9 cellular contexts compared by ENCODE assay signal in genomic region chr12:94174576-94174975, GRCh38. TPM values are rescaled to one million over a fixed set of nuclear protein-coding genes. Genes with fewer than 3 reads are reported as not detected.
A peak's percentile ranks its signal among the peaks of the same experiment; 100 is the strongest.
DNase-seq lines count a peak whose midpoint lies in the region; ATAC-seq and TF ChIP-seq lines count a peak whose summit lies in the region.
"Had no signal": no experiment of that assay in that cellular context is flagged by ENCODE, and none has a peak within 500 bp of the region (broad histone marks: within the 10 kb centered on the region; RNA-seq: fewer than 3 reads in every experiment).

No MANE protein-coding gene starts in this region.

- no peaks in the 10 kb centered on the region for H3K9me2 ChIP-seq in hepatocyte (replicated peaks; ENCODE audit: insufficient read depth)
- H3K9me2 ChIP-seq in GM23338 (ENCODE audit: insufficient read depth), result no peaks in the 10 kb centered on the region

- H3K27me3 ChIP-seq in hepatocyte (no peaks in the 10 kb centered on the region), GM23338 (ENCODE audit: insufficient read depth) (peaks cover 83% of the 10 kb centered on the region)

- H3K27ac ChIP-seq in hepatocyte (peak overlapping the region; percentile 69), GM23338 (ENCODE audit: low read depth) (no peak overlapping the region)

- H3K9me3 ChIP-seq in T-helper 17 cell (ENCODE audit: control insufficient read depth, low read length, poor library complexity, severe bottlenecking) (no peaks in the 10 kb centered on the region), hepatocyte (ENCODE audit: low read depth) (no peaks in the 10 kb centered on the region)

- no peaks in the 10 kb centered on the region for H3K79me2 ChIP-seq in hepatocyte
- no peaks in the 10 kb centered on the region for H3K79me2 ChIP-seq in GM23338 (replicated peaks; ENCODE audit: insufficient read depth)

- H3K4me1 Mint-ChIP-seq in T-helper 17 cell, result peaks cover 43% of the 10 kb centered on the region
- peaks cover 7% of the 10 kb centered on the region; the same call in 2 of the 3 replicates for H3K4me1 Mint-ChIP-seq in GM23338

- peaks cover 4% of the 10 kb centered on the region for H3K9me3 Mint-ChIP-seq in GM23338

- H2AFZ ChIP-seq in hepatocyte (no peak overlapping the region), GM23338 (no peak overlapping the region)

- H3K4me1 ChIP-seq in hepatocyte (ENCODE audit: insufficient read depth), result peaks cover 24% of the 10 kb centered on the region
- peaks cover 6% of the 10 kb centered on the region; the same call in 1 of the 2 replicates for H3K4me1 ChIP-seq in GM23338 (ENCODE audit: insufficient read depth)

- peaks cover 9% of the 10 kb centered on the region for H3K36me3 Mint-ChIP-seq in T-helper 17 cell (ENCODE audit: low read depth)
- H3K36me3 Mint-ChIP-seq in GM23338 (ENCODE audit: low read depth), result no peaks in the 10 kb centered on the region

- H3K4me3 Mint-ChIP-seq in T-helper 17 cell (peak overlapping the region; percentile 45), GM23338 (no peak overlapping the region)

- H3K27ac Mint-ChIP-seq in T-helper 17 cell (no peak overlapping the region), GM23338 (no peak overlapping the region)

- H3K36me3 ChIP-seq in hepatocyte (replicated peaks; ENCODE audit: insufficient read depth, low read depth), result no peaks in the 10 kb centered on the region
- no peaks in the 10 kb centered on the region for H3K36me3 ChIP-seq in GM23338 (ENCODE audit: insufficient read depth)

- no peaks in the 10 kb centered on the region for H4K20me1 ChIP-seq in hepatocyte (ENCODE audit: insufficient read depth, poor library complexity, severe bottlenecking)
- H4K20me1 ChIP-seq in GM23338 (replicated peaks; ENCODE audit: insufficient read depth), result peaks cover 11% of the 10 kb centered on the region; the same call in 1 of the 2 replicates

- TF ChIP-seq CTCF in hepatocyte (IDR thresholded peaks at IDR 0.05; ENCODE audit: poor library complexity) (no peak), GM23338 (conservative IDR thresholded peaks at IDR 0.05; ENCODE audit: low read depth in 2 of 2) (no peak)

- 89% methylated on average over 1 of the region's 1 CpG for WGBS in hepatocyte (ENCODE audit: low lambda C conversion rate, missing lambda C conversion rate)

- ATAC-seq in HG02759 (IDR thresholded peaks at IDR 0.05; ENCODE audit: unreplicated experiment), result peak; percentile 39
- ATAC-seq in T-helper 17 cell, result peak; percentile 54
- no peak for ATAC-seq in GM23338
- no peak for ATAC-seq in GM19467 (IDR thresholded peaks at IDR 0.05; ENCODE audit: unreplicated experiment)
- ATAC-seq in GM21526 (IDR thresholded peaks at IDR 0.05; ENCODE audit: low FRiP score, unreplicated experiment), result no peak

- DNase-seq in GDM1 (lab: John Stamatoyannopoulos, UW) (peak; percentile 76), T-helper 17 cell (no peak), hepatocyte (ENCODE audit: low spot score) (no peak), GM23338 (ENCODE audit: low spot score) (no peak), anterior cingulate cortex (lab: John Stamatoyannopoulos, UW) (no peak)
- DNase-seq: NCI-H1930 had no signal

- H3K27me3 Mint-ChIP-seq in T-helper 17 cell (no peaks in the 10 kb centered on the region), GM23338 (ENCODE audit: insufficient read depth, low read depth, poor library complexity) (peaks cover 45% of the 10 kb centered on the region)

- H3F3A ChIP-seq in GM23338 (replicated peaks; ENCODE audit: low read depth), result no peaks in the 10 kb centered on the region

- H3K4me2 ChIP-seq in hepatocyte (no peak overlapping the region), GM23338 (no peak overlapping the region)

- no peak overlapping the region for H3K4me3 ChIP-seq in hepatocyte
- H3K4me3 ChIP-seq in GM23338, result no peak overlapping the region

TF ChIP-seq in GM23338, 12 proteins besides CTCF, POLR2A, EP300 and RAD21:
- TF ChIP-seq EZH2 (IDR thresholded peaks at IDR 0.05; ENCODE audit: low read depth, unreplicated experiment) (no peak), ETS1 (IDR thresholded peaks at IDR 0.05) (no peak), JUNB (IDR thresholded peaks at IDR 0.05; ENCODE audit: unreplicated experiment) (no peak), CREB1 (CRISPR knock-in tag; IDR thresholded peaks at IDR 0.05; ENCODE audit: low read depth) (no peak)

RNA-seq across cellular contexts. Expression of gene PLXNC1, which starts 26.2 kb away (rescaled TPM):
- 10 to 100 TPM; 26.5 to 30.6 TPM for total RNA-seq in T-helper 17 cell
- total RNA-seq in hepatocyte, result 17.8 and 23.2 TPM in 2 replicates
- polyA plus RNA-seq in hepatocyte, result 6.7 and 7.1 TPM in 2 replicates
- 2.4 and 6.5 TPM in 2 replicates for total RNA-seq in GM23338 (2014; rRNA removed; shearing (Covaris generic))
- 1.4 and 1.9 TPM in 2 replicates for polyA plus RNA-seq in GM23338 (2016; fragmentation: Nextera tagmentation; extraction: Ambion mirVana)

Comparison
In these comparisons a context has a peak if more than half of its experiments do, and no peak if none do; other contexts are left out.
1. ATAC-seq: peak in HG02759 (single experiment) and T-helper 17 cell (single experiment); none in GM23338 (single experiment), GM19467 (single experiment) and GM21526 (single experiment).